25 cellular contexts compared by ENCODE assay signal in the genomic region with DNA sequence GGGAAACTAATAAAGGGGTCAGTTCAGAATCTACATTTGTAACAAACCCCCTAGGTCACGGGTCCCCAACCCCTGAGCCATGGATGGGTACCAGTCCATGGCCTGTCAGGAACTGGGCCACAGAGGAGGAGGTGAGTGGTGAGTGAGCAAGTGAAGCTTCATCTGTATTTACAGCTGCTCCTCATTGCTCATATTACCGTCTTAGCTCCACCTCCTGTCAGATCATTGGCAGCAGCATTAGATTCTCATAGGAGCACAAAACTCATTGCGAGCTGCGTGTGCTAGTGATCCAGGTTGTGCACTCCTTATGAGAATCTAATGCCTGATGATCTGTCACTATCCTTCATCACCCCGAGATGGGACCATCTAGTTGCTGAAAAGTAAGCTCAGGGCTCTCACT.
DNase-seq lines count a peak whose midpoint lies in the region; ATAC-seq, FAIRE-seq and TF ChIP-seq lines count a peak whose summit lies in the region.
"Had no signal": no experiment of that assay in that cellular context is flagged by ENCODE, and none has a peak within 500 bp of the region (broad histone marks: within the 10 kb centered on the region; RNA-seq: fewer than 3 reads in every experiment).

No MANE protein-coding gene starts in this region.

- peaks cover 8% of the 10 kb centered on the region for H3K4me1 ChIP-seq in mammary epithelial cell (ENCODE audit: insufficient read depth, low read length)
- H3K4me1 ChIP-seq in gastroesophageal sphincter: peaks cover 0 to 6% (median 0%) of the 10 kb centered on the region in 3 donors
- H3K4me1 ChIP-seq in left ventricle myocardium inferior: peaks cover 5% of the 10 kb centered on the region
- H3K4me1 ChIP-seq: A549, Caco-2 had no signal

- CTCF ChIA-PET in MCF 10A (lab: Yijun Ruan, JAX) (interaction anchor here (0.5 to 3.4 kb wide), 3 partner anchors 10 to 188 kb away, joined by 3 to 48 read pairs (median 4); no protein-coding TSS in a partner anchor), mammary epithelial cell (lab: Charles Lee; ENCODE audit: low non-redundant PET) (interaction anchor here (0.6 kb wide), 2 partner anchors 10 to 14 kb away, joined by 3 to 25 read pairs; no protein-coding TSS in a partner anchor)

- POLR2A ChIA-PET in MCF 10A (lab: Yijun Ruan, JAX): interaction anchor here (0.7 to 0.9 kb wide), 2 partner anchors 12 to 1001 kb away, joined by 3 to 4 read pairs; no protein-coding TSS in a partner anchor

- H4K20me1 ChIP-seq in mammary epithelial cell (ENCODE audit: insufficient read depth, low read length): no peaks in the 10 kb centered on the region
- H4K20me1 ChIP-seq: BLaER1 treated with 17β-estradiol and CSF1 and Interleukin-3, amounts not matched to agents 10 nM and 100 nM had no signal

- TF ChIP-seq POLR2A in gastroesophageal sphincter (IDR thresholded peaks at IDR 0.05): no peak

- H3K9me3 Mint-ChIP-seq in MCF 10A (ENCODE audit: unreplicated experiment): no peaks in the 10 kb centered on the region
- H3K9me3 Mint-ChIP-seq: CD4-positive, alpha-beta T cell; CD8-positive, alpha-beta T cell had no signal

- H3K4me3 Mint-ChIP-seq in MCF 10A (ENCODE audit: unreplicated experiment): no peak overlapping the region
- H3K4me3 Mint-ChIP-seq: B cell; CD4-positive, alpha-beta T cell; CD8-positive, alpha-beta T cell had no signal

- no peak overlapping the region for H3K4me2 ChIP-seq in mammary epithelial cell (ENCODE audit: insufficient read depth, low read depth, low read length)
- H3K4me2 ChIP-seq: A549; BLaER1 treated with 17β-estradiol and CSF1 and Interleukin-3, amounts not matched to agents 10 nM and 100 nM had no signal

- in situ Hi-C loops in mammary epithelial cell (cut with MboI; ENCODE audit: low sequenced_read_pairs in 2 of 2): loop anchor here in 1 of 2 donors (25.0 kb wide), 2 partner anchors 654 to 829 kb away; partner anchors contain the start of gene MKX

- TF ChIP-seq CTCF in MCF 10A (IDR thresholded peaks at IDR 0.05; ENCODE audit: unreplicated experiment) (no peak), mammary epithelial cell (conservative IDR thresholded peaks at IDR 0.05 in 1 of 2, IDR thresholded peaks at IDR 0.05 in 1 of 2; ENCODE audit: extremely low read depth in 1 of 2, insufficient read depth in 1 of 2, low read depth in 1 of 2, low read length in 2 of 2) (no peak), gastroesophageal sphincter (IDR thresholded peaks at IDR 0.05) (no peak), left ventricle myocardium inferior (IDR thresholded peaks at IDR 0.05; ENCODE audit: borderline replicate concordance) (no peak)

- no peaks in the 10 kb centered on the region for H3K27me3 Mint-ChIP-seq in MCF 10A (ENCODE audit: insufficient read depth, unreplicated experiment)

- no peaks in the 10 kb centered on the region for H3K79me2 ChIP-seq in mammary epithelial cell (ENCODE audit: insufficient read depth, low read length)

- no peaks in the 10 kb centered on the region for H3K36me3 Mint-ChIP-seq in MCF 10A (ENCODE audit: insufficient read depth, unreplicated experiment)
- H3K36me3 Mint-ChIP-seq: CD8-positive, alpha-beta T cell had no signal

- no peaks in the 10 kb centered on the region for H3K36me3 ChIP-seq in mammary epithelial cell (ENCODE audit: insufficient read depth, low read length)
- no peaks in the 10 kb centered on the region for H3K36me3 ChIP-seq in gastroesophageal sphincter
- H3K36me3 ChIP-seq in left ventricle myocardium inferior: no peaks in the 10 kb centered on the region
- H3K36me3 ChIP-seq: BLaER1 treated with 17β-estradiol and CSF1 and Interleukin-3, amounts not matched to agents 10 nM and 100 nM had no signal

- H3K27ac ChIP-seq in mammary epithelial cell (ENCODE audit: insufficient read depth, low read depth, low read length) (no peak overlapping the region), gastroesophageal sphincter (no peak overlapping the region), left ventricle myocardium inferior (replicated peaks) (no peak overlapping the region)
- H3K27ac ChIP-seq: 22Rv1; A549; BLaER1 treated with 17β-estradiol and CSF1 and Interleukin-3, amounts not matched to agents 10 nM and 100 nM; C4-2B had no signal

- intact Hi-C loops in MCF 10A (cut with micrococcal nuclease): loop anchor here (5.0 to 10.0 kb wide), 2 partner anchors 801 to 836 kb away; no protein-coding TSS in a partner anchor
- intact Hi-C loops in mammary epithelial cell (cut with micrococcal nuclease): loop anchor here (5.0 kb wide), 1 partner anchor 649 kb away; no protein-coding TSS in a partner anchor
- intact Hi-C loops in left ventricle myocardium inferior (cut with micrococcal nuclease): no loop called here

- peak; percentile 35 for FAIRE-seq in urothelium cell line (lab: Jason Lieb, UNC)
- FAIRE-seq: A549, D721Med, GM12878, GM12892, GM18507 had no signal

- TF ChIP-seq EP300 in gastroesophageal sphincter (IDR thresholded peaks at IDR 0.05): no peak

- 81% methylated on average over 5 of the region's 5 CpGs for WGBS in mammary epithelial cell (ENCODE audit: low coverage, missing lambda C conversion rate)
- 78 to 88% methylated on average over 5 of the region's 5 CpGs for WGBS in gastroesophageal sphincter (ENCODE audit: low coverage in 1 of 2), 2 donors

- no peak overlapping the region for H2AFZ ChIP-seq in mammary epithelial cell (ENCODE audit: low read depth, low read length)

- peaks cover 21% of the 10 kb centered on the region for H3K4me1 Mint-ChIP-seq in MCF 10A (ENCODE audit: insufficient read depth, unreplicated experiment)

- ATAC-seq in gastroesophageal sphincter: no peak
- ATAC-seq: A549; CD8-positive, alpha-beta T cell; GM12878 had no signal

- no peaks in the 10 kb centered on the region for H3K9me3 ChIP-seq in mammary epithelial cell (replicated peaks; ENCODE audit: insufficient read depth, low read length)
- no peaks in the 10 kb centered on the region for H3K9me3 ChIP-seq in gastroesophageal sphincter
- no peaks in the 10 kb centered on the region for H3K9me3 ChIP-seq in left ventricle myocardium inferior (replicated peaks)
- H3K9me3 ChIP-seq: A549, Caco-2 had no signal

- no peak overlapping the region for H3K4me3 ChIP-seq in mammary epithelial cell (replicated peaks in 1 of 3; ENCODE audit: insufficient read depth in 1 of 3, low read depth in 2 of 3, low read length in 3 of 3)
- no peak overlapping the region for H3K4me3 ChIP-seq in gastroesophageal sphincter
- H3K4me3 ChIP-seq in left ventricle myocardium inferior: no peak overlapping the region
- H3K4me3 ChIP-seq: A549; BLaER1 treated with 17β-estradiol and CSF1 and Interleukin-3, amounts not matched to agents 10 nM and 100 nM; GM12878 had no signal

- H3K9ac ChIP-seq in mammary epithelial cell (ENCODE audit: insufficient read depth, low read length): no peak overlapping the region
- H3K9ac ChIP-seq: BLaER1 treated with 17β-estradiol and CSF1 and Interleukin-3, amounts not matched to agents 10 nM and 100 nM had no signal

- BruUV-seq in MCF 10A (replicated peaks; lab: Mats Ljungman, UMichigan): no TSS peak
- no TSS peak for BruUV-seq in mammary epithelial cell (replicated peaks; lab: Mats Ljungman, UMichigan)

- DNase-seq in MCF 10A (ENCODE audit: unreplicated experiment): peak; percentile 4
- no peak for DNase-seq in mammary epithelial cell
- peak; percentile 51 for DNase-seq in LHCN-M2 (ENCODE audit: low read depth)
- peak; percentile 18 for DNase-seq in RPMI7951 (ENCODE audit: low read depth)
- DNase-seq in urothelium cell line (ENCODE audit: low spot score): no peak
- DNase-seq in left ventricle myocardium inferior: no peak
- DNase-seq in DMS79 (lab: John Stamatoyannopoulos, UW): no peak
- DNase-seq: AML-193; Calu3; CD4-positive, alpha-beta T cell; CD8-positive, alpha-beta T cell; DND-41; EL; GDM1 had no signal

- H3K27me3 ChIP-seq in mammary epithelial cell (ENCODE audit: insufficient read depth, low read length) (no peaks in the 10 kb centered on the region), gastroesophageal sphincter (no peaks in the 10 kb centered on the region), left ventricle myocardium inferior (ENCODE audit: low read depth) (peaks cover 14% of the 10 kb centered on the region)
- H3K27me3 ChIP-seq: BLaER1 treated with 17β-estradiol and CSF1 and Interleukin-3, amounts not matched to agents 10 nM and 100 nM had no signal

- dilution Hi-C loops in mammary epithelial cell (cut with HindIII; ENCODE audit: low sequenced_read_pairs): loop anchor here (5.0 kb wide), 1 partner anchor 89 kb away; the partner anchor contains the start of gene MPP7

- H3K27ac Mint-ChIP-seq in MCF 10A (ENCODE audit: low read depth, unreplicated experiment): no peak overlapping the region
- H3K27ac Mint-ChIP-seq: B cell; CD4-positive, alpha-beta T cell; CD8-positive, alpha-beta T cell had no signal

Comparison
In these comparisons a context has a peak if more than half of its experiments do, and no peak if none do; other contexts are left out.
1. DNase-seq: peak in MCF 10A (single experiment), LHCN-M2 (single experiment) and RPMI7951 (single experiment); none in mammary epithelial cell (single experiment), urothelium cell line (single experiment), left ventricle myocardium inferior (single experiment) and DMS79 (single experiment).